In the genomic region with DNA sequence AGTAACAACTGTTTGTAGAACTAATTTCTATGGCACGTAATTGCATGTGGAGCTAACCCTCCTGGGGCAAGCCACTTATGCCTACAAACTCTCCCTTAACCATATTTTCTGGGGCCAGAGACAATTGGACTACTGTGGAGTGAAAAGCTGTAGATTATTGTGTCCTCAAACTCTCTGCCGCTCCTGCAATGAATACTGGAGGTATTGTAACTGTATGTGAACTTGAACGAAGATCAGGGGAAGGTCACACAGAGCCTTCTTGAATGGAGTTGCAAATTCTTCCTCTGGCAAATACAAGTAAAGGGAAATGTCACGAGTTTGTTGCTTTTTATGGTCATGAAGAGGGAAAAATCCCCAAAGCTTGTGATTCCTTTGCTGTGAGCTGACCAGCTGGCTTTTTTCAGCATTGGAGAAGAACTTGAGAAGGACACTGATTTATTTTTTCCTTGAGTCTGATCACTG, we compare ENCODE assay signal across 19 cellular contexts. TPM values are rescaled to one million over a fixed set of nuclear protein-coding genes. Genes with fewer than 3 reads are reported as not detected.
DNase-seq lines count a peak whose midpoint lies in the region; ATAC-seq, FAIRE-seq and TF ChIP-seq lines count a peak whose summit lies in the region.
"Had no signal": no experiment of that assay in that cellular context is flagged by ENCODE, and none has a peak within 500 bp of the region (broad histone marks: within the 10 kb centered on the region; RNA-seq: fewer than 3 reads in every experiment).

No MANE protein-coding gene starts in this region.

- H3K4me3 ChIP-seq in H7 (ENCODE audit: insufficient read depth, low read depth, low read length), result no peak overlapping the region
- H3K4me3 ChIP-seq in ovary, result no peak overlapping the region

- no peaks in the 10 kb centered on the region for H3K9me3 ChIP-seq in ovary

- peaks cover 5% of the 10 kb centered on the region for H3K4me1 ChIP-seq in ovary (ENCODE audit: insufficient read depth)

- no peak for FAIRE-seq in D721Med (lab: Jason Lieb, UNC)
- FAIRE-seq: endometrium had no signal

- TF ChIP-seq EP300 in ovary (IDR thresholded peaks at IDR 0.05), result no peak

- 9 to 10% (median 9%) methylated on average over 4 of the region's 4 CpGs for WGBS in ovary, 3 donors

- TF ChIP-seq CTCF in D721Med (IDR thresholded peaks at IDR 0.05; ENCODE audit: insufficient read depth, missing control alignments), result no peak
- no peak for TF ChIP-seq CTCF in ovary (IDR thresholded peaks at IDR 0.05)

- no peak overlapping the region for H3K27ac ChIP-seq in ovary

- DNase-seq in EH (ENCODE audit: low read depth) (peak; percentile 77), amniotic stem cell (lab: John Stamatoyannopoulos, UW) (peak; percentile 22), foreskin melanocyte (peak; percentile 99), sciatic nerve (ENCODE audit: low spot score) (no peak), D721Med (ENCODE audit: insufficient read length, low spot score) (no peak), H7 (no peak), ovary (no peak), GF-D8 (lab: John Stamatoyannopoulos, UW) (no peak)
- DNase-seq: activated effector memory CD4-positive, alpha-beta T cell treated with anti-CD3 and anti-CD28 coated beads, Interleukin-2, amount 50 U/mL, for 16 hours; DMS 273 treated with DMSO at 0.1 percent for 48 hours; HFFc6; hippocampal formation; KG1; natural killer cell; NCI-H1105; NCI-H226; stimulated activated naive B cell treated with anti-CD40 and anti-IgM and Interleukin-4, amounts not matched to agents 10 μg/mL and 1 μg/mL and 100 μg/mL, for 72 hours had no signal

- intact Hi-C loops in sciatic nerve (cut with DNase I), result no loop called here
- intact Hi-C loops in ovary (cut with DNase I), result loop anchor here in 1 of 4 donors (10.0 kb wide), 1 partner anchor 363 kb away; no protein-coding TSS in a partner anchor

- no peaks in the 10 kb centered on the region for H3K27me3 ChIP-seq in H7 (ENCODE audit: control insufficient read depth, insufficient read depth, low read length)
- no peaks in the 10 kb centered on the region for H3K27me3 ChIP-seq in ovary

- peak; percentile 71 for ATAC-seq in sciatic nerve
- ATAC-seq: left lobe of liver; natural killer cell; stimulated activated naive B cell treated with anti-CD40 and anti-IgM and Interleukin-4, amounts not matched to agents 10 μg/mL and 1 μg/mL and 100 μg/mL, for 72 hours had no signal

- TF ChIP-seq POLR2A in ovary (IDR thresholded peaks at IDR 0.05), result no peak

- H3K36me3 ChIP-seq in H7 (replicated peaks; ENCODE audit: control insufficient read depth, insufficient read depth, low read length), result no peaks in the 10 kb centered on the region
- H3K36me3 ChIP-seq in ovary, result no peaks in the 10 kb centered on the region

RNA-seq across cellular contexts. Expression of a gene that starts 18.2 kb away (rescaled TPM):
- total RNA-seq in sciatic nerve (142 TPM), ovary (100 to 1,000 TPM in 6 of 7 donors, 10 to 100 TPM in 1; 83.6 to 246 (median 133) TPM)
- 33.7 and 50.7 TPM in 2 replicates for total RNA-seq in H7 (2014; rRNA removed; shearing (Covaris generic))
- 10 to 100 TPM; 67.2 to 73.2 TPM for polyA plus RNA-seq in ovary

Comparison
In these comparisons a context has a peak if more than half of its experiments do, and no peak if none do; other contexts are left out.
1. DNase-seq: peak in EH (single experiment), amniotic stem cell (single experiment) and foreskin melanocyte (single experiment); none in sciatic nerve (single experiment), D721Med (single experiment), H7 (single experiment), ovary (0 of 5) and GF-D8 (single experiment).